ENCODE assay signal across 23 cellular contexts in the genomic region with DNA sequence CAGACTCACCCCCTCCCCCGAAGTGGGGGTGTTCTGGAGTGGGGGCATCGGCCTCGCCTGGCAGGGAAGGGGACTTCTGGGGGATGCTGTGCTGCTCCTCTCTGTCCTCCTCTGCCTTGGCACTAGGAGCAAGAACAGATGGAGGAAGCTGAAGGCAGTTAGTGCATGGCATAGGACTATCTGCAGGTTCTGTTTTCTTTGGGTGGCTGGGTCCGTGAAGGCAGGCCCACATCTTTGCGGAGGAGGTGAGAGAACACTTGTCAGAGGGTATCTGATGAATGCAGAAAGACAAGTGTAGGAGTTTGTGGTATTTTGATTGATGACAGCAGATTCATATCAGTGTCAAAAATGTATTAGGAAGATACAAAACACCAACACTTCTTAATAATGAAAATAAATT.
"Had no signal": no experiment of that assay in that cellular context is flagged by ENCODE, and none has a peak within 500 bp of the region (broad histone marks: within the 10 kb centered on the region; RNA-seq: fewer than 3 reads in every experiment).

No MANE protein-coding gene starts in this region.

- H3K27ac ChIP-seq: coronary artery, gastroesophageal sphincter, lower lobe of right lung, neural progenitor cell, prostate gland, thoracic aorta, vagina had no signal

- H3K4me3 ChIP-seq: coronary artery, gastroesophageal sphincter, lower lobe of right lung, neural progenitor cell, prostate gland, thoracic aorta, vagina had no signal

- H3K27me3 ChIP-seq: gastroesophageal sphincter, neural progenitor cell, vagina had no signal

- ATAC-seq: activated CD4-positive, CD25-positive, alpha-beta regulatory T cell treated with anti-CD3 and anti-CD28 coated beads, Interleukin-2, amount 50 U/mL, for 24 hours; activated CD8-positive, alpha-beta memory T cell treated with anti-CD3 and anti-CD28 coated beads, Interleukin-2, amount 10 ng/mL, durations not matched to agents 7 days and 5 days; activated CD8-positive, alpha-beta T cell treated with anti-CD3 and anti-CD28 coated beads for 36 hours; activated naive CD8-positive, alpha-beta T cell treated with anti-CD3 and anti-CD28 coated beads, Interleukin-2, amount 50 U/mL, for 24 hours; gastroesophageal sphincter; left lobe of liver; lower lobe of right lung had no signal

- DNase-seq: activated CD4-positive, alpha-beta T cell treated with anti-CD3 and anti-CD28 coated beads, Interleukin-2, amount 10 ng/mL, durations not matched to agents 24 days and 14 days; activated CD8-positive, alpha-beta memory T cell treated with anti-CD3 and anti-CD28 coated beads, Interleukin-2, amount 10 ng/mL, durations not matched to agents 7 days and 5 days; activated CD8-positive, alpha-beta T cell treated with anti-CD3 and anti-CD28 coated beads for 36 hours; activated gamma-delta T cell; activated naive CD4-positive, alpha-beta T cell treated with anti-CD3 and anti-CD28 coated beads, Interleukin-2, amount 50 U/mL, for 16 hours; activated naive CD8-positive, alpha-beta T cell treated with anti-CD3 and anti-CD28 coated beads, Interleukin-2, amount 50 U/mL, for 24 hours; activated T-cell treated with anti-CD3 and anti-CD28 coated beads for 4 hours; cerebellar nuclear complex; endodermal cell; lower lobe of right lung; mesendoderm; naive B cell; stimulated activated CD4-positive, alpha-beta T cell treated with anti-CD3 and anti-CD28 coated beads, Interleukin-4, amount 100 ng/mL, for 1 hour; stimulated activated naive CD4-positive, alpha-beta T cell; T-helper 9 cell had no signal
